1 cellular context compared by ENCODE assay signal in genomic region chr6:169701953-169702639, GRCh38.
TF ChIP-seq lines count a peak whose summit lies in the region.

TSS of gene C6orf120 (plus strand) at chr6:169702126. CDS start at chr6:169702460, 334 bp downstream.
TSS of gene WDR27 (minus strand) at chr6:169702029. CDS start at chr6:169689005, 13,024 bp downstream.

TF ChIP-seq in HepG2, 621 proteins besides CTCF, POLR2A, EP300 and RAD21 (continued from another document and continues in another):
- peak; percentile 70; the same call in 1 of the 2 replicates for TF ChIP-seq ZNF318 (CRISPR knock-in tag; IDR thresholded peaks at IDR 0.05)
- peak; percentile 92; the same call in 1 of the 2 replicates for TF ChIP-seq SMAD1 (CRISPR knock-in tag; IDR thresholded peaks at IDR 0.05; ENCODE audit: borderline replicate concordance, low read depth)
- peak; percentile 92; the same call in 1 of the 2 replicates for TF ChIP-seq ZSCAN5A (CRISPR knock-in tag; IDR thresholded peaks at IDR 0.05; ENCODE audit: borderline replicate concordance)
- TF ChIP-seq HNRNPUL1 (IDR thresholded peaks at IDR 0.05; ENCODE audit: low read depth, low read length), result no peak; the same call in 1 of the 2 replicates
- TF ChIP-seq DMTF1 (CRISPR knock-in tag; IDR thresholded peaks at IDR 0.05), result peak; percentile 77; the same call in 1 of the 2 replicates
- peak; percentile 95 for TF ChIP-seq ZNF672 (CRISPR knock-in tag; IDR thresholded peaks at IDR 0.05)
- TF ChIP-seq RERE (CRISPR knock-in tag; IDR thresholded peaks at IDR 0.05; ENCODE audit: low read depth), result no peak; the same call in none of the 2 replicates
- TF ChIP-seq MED1 (CRISPR knock-in tag; IDR thresholded peaks at IDR 0.05), result peak; percentile 82
- TF ChIP-seq ZNF30 (CRISPR knock-in tag; IDR thresholded peaks at IDR 0.05), result no peak; the same call in 1 of the 2 replicates
- TF ChIP-seq ZBTB10 (CRISPR knock-in tag; IDR thresholded peaks at IDR 0.05; ENCODE audit: borderline replicate concordance), result 0 out of 2 replicates have a peak, but pooled peaks have one; percentile 7
- TF ChIP-seq CCAR2 (optimal IDR thresholded peaks at IDR 0.05; ENCODE audit: low read depth, low read length), result no peak
- peak; percentile 93 for TF ChIP-seq ZNF350 (CRISPR knock-in tag; IDR thresholded peaks at IDR 0.05; ENCODE audit: borderline replicate concordance, low read depth)
- peak; percentile 83 for TF ChIP-seq TFDP2 (CRISPR knock-in tag; IDR thresholded peaks at IDR 0.05)
- TF ChIP-seq ETV6 (CRISPR knock-in tag; conservative IDR thresholded peaks at IDR 0.05), result peak; percentile 82; the same call in 1 of the 2 replicates
- TF ChIP-seq ZNF747 (CRISPR knock-in tag; IDR thresholded peaks at IDR 0.05; ENCODE audit: borderline replicate concordance), result peak; percentile 82; the same call in 1 of the 2 replicates
- peak; percentile 97 for TF ChIP-seq ZFP91 (CRISPR knock-in tag; IDR thresholded peaks at IDR 0.05; ENCODE audit: borderline replicate concordance)
- peak; percentile 20; the same call in 1 of the 2 replicates for TF ChIP-seq ZNF773 (CRISPR knock-in tag; IDR thresholded peaks at IDR 0.05; ENCODE audit: borderline replicate concordance)
- TF ChIP-seq ATM (IDR thresholded peaks at IDR 0.05; ENCODE audit: borderline replicate concordance), result no peak
- peak; percentile 62 for TF ChIP-seq MIER2 (CRISPR knock-in tag; IDR thresholded peaks at IDR 0.05)
- no peak; the same call in 1 of the 2 replicates for TF ChIP-seq CREBL2 (CRISPR knock-in tag; IDR thresholded peaks at IDR 0.05; ENCODE audit: borderline replicate concordance)
- TF ChIP-seq NR2F6 (IDR thresholded peaks at IDR 0.05), result no peak
- TF ChIP-seq NR2F6 (CRISPR knock-in tag; IDR thresholded peaks at IDR 0.05), result peak; percentile 75
- TF ChIP-seq HNF4G (IDR thresholded peaks at IDR 0.05; ENCODE audit: borderline replicate concordance, low read depth, low read length), result no peak; the same call in 1 of the 2 replicates
- TF ChIP-seq HNF4G (CRISPR knock-in tag; IDR thresholded peaks at IDR 0.05; ENCODE audit: borderline replicate concordance, low read depth), result no peak
- TF ChIP-seq XRCC5 (optimal IDR thresholded peaks at IDR 0.05; ENCODE audit: low read length), result peak; percentile 11
